Comparison of ENCODE assay signal across 8 cellular contexts in genomic region chr5:14144586-14145355, GRCh38. TPM values are rescaled to one million over a fixed set of nuclear protein-coding genes. Genes with fewer than 3 reads are reported as not detected.
DNase-seq lines count a peak whose midpoint lies in the region; ATAC-seq and TF ChIP-seq lines count a peak whose summit lies in the region.

No MANE protein-coding gene starts in this region.

- peaks cover 6 to 57% (median 23%) of the 10 kb centered on the region in 3 donors for H3K4me1 ChIP-seq in gastroesophageal sphincter
- H3K4me1 ChIP-seq in neuronal stem cell (ENCODE audit: control insufficient read depth in 2 of 2, insufficient read depth in 1 of 2, low read depth in 1 of 2, low read length in 2 of 2): peaks cover 24 to 36% of the 10 kb centered on the region in 2 donors
- peaks cover 14 to 19% of the 10 kb centered on the region in 2 donors for H3K4me1 ChIP-seq in uterus

- 0% methylated on average over 13 of the region's 84 CpGs; no CpG with 5 or more reads in 1 of the 2 donors for WGBS in gastroesophageal sphincter (ENCODE audit: low coverage in 1 of 2), 2 donors
- no CpG with 5 or more reads among the region's 84 CpGs for WGBS in neuronal stem cell (ENCODE audit: extremely low coverage in 2 of 2, insufficient read length in 2 of 2, insufficient replicate concordance in 1 of 2), 2 donors

- H4K8ac ChIP-seq in neuronal stem cell (ENCODE audit: low read depth, low read length): no peak overlapping the region

- peak overlapping the region; percentile 25 for H3K23ac ChIP-seq in neuronal stem cell (ENCODE audit: low read depth, low read length, poor library complexity)

- peak overlapping the region; percentile 31 for H3K14ac ChIP-seq in neuronal stem cell (ENCODE audit: low read length)

- H3K9me3 ChIP-seq in gastroesophageal sphincter (no peaks in the 10 kb centered on the region), neuronal stem cell (replicated peaks in 1 of 2; ENCODE audit: control insufficient read depth in 2 of 2, insufficient read depth in 1 of 2, low read depth in 1 of 2, low read length in 2 of 2) (no peaks in the 10 kb centered on the region), uterus (no peaks in the 10 kb centered on the region)

- H3K4me3 ChIP-seq in gastroesophageal sphincter (peak overlapping the region; percentile 46 to 94), neuronal stem cell (ENCODE audit: low read length in 2 of 2) (peak overlapping the region; percentile 97 to 99), uterus (peak overlapping the region; percentile 57 to 95)

- no peak overlapping the region for H2BK120ac ChIP-seq in neuronal stem cell (ENCODE audit: low read depth, low read length)

- intact Hi-C loops in uterus (cut with DNase I; ENCODE audit: low total_unique reads): loop anchor here (5.0 kb wide), 1 partner anchor 123 kb away; no protein-coding TSS in a partner anchor

- peak; percentile 46 to 58 for TF ChIP-seq POLR2A in gastroesophageal sphincter (IDR thresholded peaks at IDR 0.05)
- TF ChIP-seq POLR2A in uterus (IDR thresholded peaks at IDR 0.05): peak; percentile 35 to 58

- no peak for TF ChIP-seq EP300 in gastroesophageal sphincter (IDR thresholded peaks at IDR 0.05)

- H3K9ac ChIP-seq in neuronal stem cell (ENCODE audit: low read depth, low read length, poor library complexity): peak overlapping the region; percentile 96

- no peak overlapping the region for H4K91ac ChIP-seq in neuronal stem cell (ENCODE audit: low read depth, low read length, poor library complexity)

- no peak overlapping the region for H2BK15ac ChIP-seq in neuronal stem cell (ENCODE audit: low read length)

- no peaks in the 10 kb centered on the region for H3K27me3 ChIP-seq in gastroesophageal sphincter
- no peaks in the 10 kb centered on the region for H3K27me3 ChIP-seq in neuronal stem cell (ENCODE audit: control insufficient read depth in 3 of 3, insufficient read depth in 3 of 3, low read depth in 1 of 3, low read length in 3 of 3)
- no peaks in the 10 kb centered on the region for H3K27me3 ChIP-seq in uterus

- peak overlapping the region; percentile 59 for H3K4ac ChIP-seq in neuronal stem cell (ENCODE audit: low read length)

- peak; percentile 87 for DNase-seq in DMS53 (lab: John Stamatoyannopoulos, UW)
- DNase-seq in NOMO-1 treated with DMSO at 0.1 percent for 48 hours (lab: John Stamatoyannopoulos, UW; ENCODE audit: unreplicated experiment): peak; percentile 97
- peak; percentile 16 for DNase-seq in activated naive CD4-positive, alpha-beta T cell treated with Interleukin-2 at 50 U/mL for 16 hours
- peak; percentile 49 for DNase-seq in neuronal stem cell (ENCODE audit: low spot score)
- DNase-seq in uterus: peak; percentile 55 to 72

- no peaks in the 10 kb centered on the region for H3K36me3 ChIP-seq in gastroesophageal sphincter
- H3K36me3 ChIP-seq in neuronal stem cell (replicated peaks in 1 of 2; ENCODE audit: control insufficient read depth in 2 of 2, insufficient read depth in 2 of 2, low read length in 2 of 2): no peaks in the 10 kb centered on the region
- no peaks in the 10 kb centered on the region for H3K36me3 ChIP-seq in uterus

- ATAC-seq in GM19467 (IDR thresholded peaks at IDR 0.05; ENCODE audit: unreplicated experiment) (peak; percentile 51), HG03565 (IDR thresholded peaks at IDR 0.05; ENCODE audit: unreplicated experiment) (peak; percentile 61), gastroesophageal sphincter (peak; percentile 42)

- no peak overlapping the region for H2BK12ac ChIP-seq in neuronal stem cell (ENCODE audit: low read length)

- peaks cover 10% of the 10 kb centered on the region for H3K79me1 ChIP-seq in neuronal stem cell (ENCODE audit: low read depth, low read length)

- TF ChIP-seq CTCF in gastroesophageal sphincter (IDR thresholded peaks at IDR 0.05) (peak in 2 of 4 experiments; percentile 9 to 14), uterus (IDR thresholded peaks at IDR 0.05) (no peak)

- peak overlapping the region; percentile 85 for H2AK5ac ChIP-seq in neuronal stem cell (ENCODE audit: low read depth, low read length)

- H2BK5ac ChIP-seq in neuronal stem cell (ENCODE audit: low read length): no peak overlapping the region

- H3K27ac ChIP-seq in gastroesophageal sphincter: peak overlapping the region; percentile 60 to 98 (median 97)
- no peak overlapping the region for H3K27ac ChIP-seq in neuronal stem cell (replicated peaks; ENCODE audit: low read length)
- peak overlapping the region; percentile 98 to 99 for H3K27ac ChIP-seq in uterus

- H3K4me2 ChIP-seq in neuronal stem cell (ENCODE audit: insufficient read depth, low read length, poor library complexity, severe bottlenecking): peak overlapping the region; percentile 79

- H3K18ac ChIP-seq in neuronal stem cell (ENCODE audit: low read length): peak overlapping the region; percentile 92

- H2AFZ ChIP-seq in neuronal stem cell (ENCODE audit: low read length): peak overlapping the region; percentile 74

RNA-seq across cellular contexts. Expression of gene TRIO, which starts 1.6 kb away (rescaled TPM):
- total RNA-seq in gastroesophageal sphincter: 100 to 1,000 TPM in 3 of 4 donors, 10 to 100 TPM in 1; 69.2 to 257 (median 172) TPM
- polyA plus RNA-seq in neuronal stem cell (2013, experiment 1 of 2): 21.6 TPM
- 22.4 TPM for polyA plus RNA-seq in neuronal stem cell (2013, experiment 2 of 2)
- 100 to 1,000 TPM in 3 of 4 donors, 10 to 100 TPM in 1; 93.5 to 234 (median 207) TPM for total RNA-seq in uterus

Comparison
In these comparisons a context has a peak if more than half of its experiments do, and no peak if none do; other contexts are left out.
1. DNase-seq: peak in every context shown above with its lines; median percentile 97 in NOMO-1 treated with DMSO at 0.1 percent for 48 hours; 87 in DMS53; 64 in uterus; 49 in neuronal stem cell; 16 in activated naive CD4-positive, alpha-beta T cell treated with Interleukin-2 at 50 U/mL for 16 hours.